ENCODE assay signal across 9 cellular contexts in the genomic region with DNA sequence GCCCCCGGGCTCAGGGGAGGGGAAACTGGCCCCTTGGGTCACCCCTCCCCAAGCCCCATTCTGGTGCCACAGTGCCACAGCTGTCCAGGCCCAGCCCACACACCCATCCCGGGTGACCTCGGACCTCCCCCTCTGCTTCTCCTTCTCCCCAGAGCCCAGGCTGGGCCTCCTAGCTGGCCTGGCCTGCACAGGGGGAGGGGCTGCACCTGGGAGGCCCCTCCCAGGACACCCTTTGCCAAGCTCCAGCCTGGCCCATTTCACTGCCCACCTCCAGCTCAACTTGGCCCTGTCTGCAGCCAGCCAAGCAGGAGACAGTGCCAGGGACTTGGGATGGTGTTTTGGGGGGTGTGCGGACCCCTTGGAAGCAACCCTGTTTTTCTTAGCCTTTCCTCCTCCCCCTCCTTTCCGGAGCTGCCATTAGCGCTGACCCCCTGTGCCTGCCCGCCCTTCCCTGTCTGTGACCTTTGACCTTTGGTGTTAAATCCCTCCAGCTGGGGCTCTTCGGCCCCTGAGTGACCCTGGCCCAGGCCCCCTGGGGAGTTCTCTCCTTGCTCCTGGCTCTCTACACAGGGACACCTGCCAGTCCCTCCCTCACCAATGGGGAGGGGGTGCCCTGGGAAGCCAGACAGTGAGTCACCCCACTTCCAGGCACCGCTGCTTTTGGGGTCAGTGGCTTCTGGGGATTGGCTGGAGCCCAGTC. TPM values are rescaled to one million over a fixed set of nuclear protein-coding genes. Genes with fewer than 3 reads are reported as not detected.
A peak's percentile ranks its signal among the peaks of the same experiment; 100 is the strongest.
DNase-seq lines count a peak whose midpoint lies in the region; ATAC-seq and TF ChIP-seq lines count a peak whose summit lies in the region.
"Had no signal": no experiment of that assay in that cellular context is flagged by ENCODE, and none has a peak within 500 bp of the region (broad histone marks: within the 10 kb centered on the region; RNA-seq: fewer than 3 reads in every experiment).

No MANE protein-coding gene starts in this region.

- H3K9me3 ChIP-seq in lung (ENCODE audit: control insufficient read depth in 2 of 2, insufficient read depth in 1 of 2, low read length in 1 of 2), result no peaks in the 10 kb centered on the region

- TF ChIP-seq CTCF in cardiac fibroblast (IDR thresholded peaks at IDR 0.05; ENCODE audit: low read depth, low read length), result no peak
- no peak for TF ChIP-seq CTCF in lung (IDR thresholded peaks at IDR 0.05; ENCODE audit: control extremely low read depth, extremely low read depth)

- H3K4me3 ChIP-seq in cardiac fibroblast (replicated peaks in 1 of 2; ENCODE audit: low read depth in 2 of 2, low read length in 2 of 2) (peak overlapping the region; percentile 80 to 83), lung (peak overlapping the region; percentile 78)

- H3K4me3 Mint-ChIP-seq in T-helper 1 cell treated with Interleukin-12 subunit alpha and Interleukin-12 subunit beta and Interleukin-4 antibody, amounts not matched to agents 30 μg/mL and 1 μg/mL, for 36 hours, result peak overlapping the region; percentile 59

- H3K36me3 Mint-ChIP-seq in T-helper 1 cell treated with Interleukin-12 subunit alpha and Interleukin-12 subunit beta and Interleukin-4 antibody, amounts not matched to agents 30 μg/mL and 1 μg/mL, for 36 hours (ENCODE audit: low read depth), result peaks cover 3% of the 10 kb centered on the region

- WGBS in lung, 2 donors, result 37 to 63% methylated on average over 4 to 9 of the region's 9 CpGs

- H3K4me1 ChIP-seq in lung (ENCODE audit: control insufficient read depth in 2 of 2, insufficient read depth in 2 of 2, low read length in 2 of 2), result peaks cover 6 to 52% of the 10 kb centered on the region in 2 donors

- no peak for DNase-seq in T-helper 1 cell
- DNase-seq in cardiac fibroblast (ENCODE audit: low read depth in 2 of 2), result peak; percentile 52 to 74
- no peak for DNase-seq in lung (ENCODE audit: low spot score)
- DNase-seq in ureter (ENCODE audit: low spot score), result peak; percentile 54

- peaks cover 17% of the 10 kb centered on the region for H3K27me3 Mint-ChIP-seq in T-helper 1 cell treated with Interleukin-12 subunit alpha and Interleukin-12 subunit beta and Interleukin-4 antibody, amounts not matched to agents 30 μg/mL and 1 μg/mL, for 36 hours (ENCODE audit: low read depth)

- H3K27me3 ChIP-seq in lung (ENCODE audit: control insufficient read depth, insufficient read depth), result no peaks in the 10 kb centered on the region

- no peaks in the 10 kb centered on the region for H3K36me3 ChIP-seq in lung (ENCODE audit: control insufficient read depth in 2 of 2, insufficient read depth in 2 of 2, low read length in 2 of 2)

- H3K4me1 Mint-ChIP-seq in T-helper 1 cell treated with Interleukin-12 subunit alpha and Interleukin-12 subunit beta and Interleukin-4 antibody, amounts not matched to agents 30 μg/mL and 1 μg/mL, for 36 hours (ENCODE audit: low read depth), result peaks cover 17% of the 10 kb centered on the region

- H3K27ac Mint-ChIP-seq in T-helper 1 cell treated with Interleukin-12 subunit alpha and Interleukin-12 subunit beta and Interleukin-4 antibody, amounts not matched to agents 30 μg/mL and 1 μg/mL, for 36 hours, result no peak overlapping the region
- H3K27ac Mint-ChIP-seq: CD4-positive, alpha-beta memory T cell had no signal

- ATAC-seq in lung (ENCODE audit: insufficient read depth, low FRiP score) (no peak), GM19455 (IDR thresholded peaks at IDR 0.05; ENCODE audit: unreplicated experiment) (no peak), HG03095 (IDR thresholded peaks at IDR 0.05; ENCODE audit: unreplicated experiment) (no peak), GM18870 (IDR thresholded peaks at IDR 0.05; ENCODE audit: unreplicated experiment) (no peak)

- H3K27ac ChIP-seq in lung (ENCODE audit: low read depth in 1 of 2, low read length in 1 of 2), result peak overlapping the region; percentile 79 to 94

- H3K9me3 Mint-ChIP-seq in T-helper 1 cell treated with Interleukin-12 subunit alpha and Interleukin-12 subunit beta and Interleukin-4 antibody, amounts not matched to agents 30 μg/mL and 1 μg/mL, for 36 hours, result no peaks in the 10 kb centered on the region
- H3K9me3 Mint-ChIP-seq: CD4-positive, alpha-beta memory T cell had no signal

RNA-seq across cellular contexts. Expression of gene GLIS2, which starts 1.8 kb away (rescaled TPM):
- 10 to 100 TPM in 1 of 2 donors, 1 to 10 TPM in 1; 8.8 to 25.5 TPM for total RNA-seq in lung
- polyA plus RNA-seq in lung, result 10 to 100 TPM; 14.8 to 15.1 TPM
- 11.7 TPM for total RNA-seq in ureter
- polyA plus RNA-seq: CD4-positive, alpha-beta memory T cell had no signal

RNA-seq across cellular contexts. Expression of gene PAM16, which starts 33.5 kb away (rescaled TPM):
- total RNA-seq in lung (10 to 100 TPM; 23.0 to 55.2 TPM), ureter (58.6 TPM)
- 100 to 1,000 TPM in 1 of 2 donors, 10 to 100 TPM in 1; 62.2 to 183 TPM for polyA plus RNA-seq in lung

RNA-seq across cellular contexts. Expression of gene TFAP4, which starts 44.8 kb away (rescaled TPM):
- total RNA-seq in lung, result 10 to 100 TPM in 1 of 2 donors, 1 to 10 TPM in 1; 9.7 to 12.3 TPM
- polyA plus RNA-seq in lung, result 10 to 100 TPM in 1 of 2 donors, 1 to 10 TPM in 1; 5.7 to 10.5 TPM
- 18.1 TPM for total RNA-seq in ureter

RNA-seq across cellular contexts. Expression of gene VASN, which starts 54.0 kb away (rescaled TPM):
- total RNA-seq in lung (10 to 100 TPM; 32.9 to 42.9 TPM), ureter (13.4 TPM)
- polyA plus RNA-seq in lung, result 10 to 100 TPM; 18.8 to 29.6 TPM

Comparison
In these comparisons a context has a peak if more than half of its experiments do, and no peak if none do; other contexts are left out.
1. DNase-seq: peak in cardiac fibroblast (2 of 2) and ureter (single experiment); none in T-helper 1 cell (0 of 5) and lung (single experiment).